26 cellular contexts compared by ENCODE assay signal in the genomic region with DNA sequence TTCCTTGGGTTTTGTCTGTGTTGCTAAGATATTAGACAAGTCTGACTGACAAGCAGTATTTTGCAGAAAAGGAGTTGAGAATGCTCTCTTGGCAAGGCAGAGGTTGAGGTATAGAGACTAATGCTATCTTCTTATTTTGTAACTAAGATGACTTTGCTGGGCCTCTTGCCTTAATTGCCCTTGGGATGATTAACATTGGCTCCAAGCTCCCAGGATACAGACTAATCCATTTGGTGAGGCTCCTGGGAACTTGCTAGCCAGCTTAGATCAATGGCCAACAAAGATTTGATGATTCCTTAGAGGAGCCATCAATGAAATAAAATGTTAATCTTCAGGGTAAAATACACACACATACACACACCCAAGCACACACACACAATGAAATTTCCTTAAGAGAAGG.
"Had no signal": no experiment of that assay in that cellular context is flagged by ENCODE, and none has a peak within 500 bp of the region (broad histone marks: within the 10 kb centered on the region; RNA-seq: fewer than 3 reads in every experiment).

No MANE protein-coding gene starts in this region.

- H3K79me2 ChIP-seq: parathyroid adenoma had no signal

- FAIRE-seq: small intestine, urothelium cell line had no signal

- H3K36me3 ChIP-seq: neural progenitor cell, ovary, right lobe of liver, sigmoid colon, stomach, thoracic aorta, thyroid gland, tibial nerve, upper lobe of left lung, vagina had no signal

- H2AFZ ChIP-seq: neural progenitor cell, parathyroid adenoma had no signal

- H3K9me3 ChIP-seq: ovary, psoas muscle, right lobe of liver, sigmoid colon, stomach, thoracic aorta, thyroid gland, tibial nerve, upper lobe of left lung, vagina had no signal

- H3K4me2 ChIP-seq: neural progenitor cell had no signal

- DNase-seq: natural killer cell; occipital lobe; ovary; posterior cingulate gyrus; psoas muscle; right cardiac atrium; right lobe of liver; sigmoid colon; small intestine; stimulated activated CD4-positive, alpha-beta T cell treated with anti-CD3 and anti-CD28 coated beads, Interleukin-15, amount 100 ng/mL, for 24 hours; stimulated activated CD4-positive, alpha-beta T cell treated with anti-CD3 and anti-CD28 coated beads, Interleukin-2, amount 100 ng/mL, for 24 hours; stimulated activated CD4-positive, alpha-beta T cell treated with anti-CD3 and anti-CD28 coated beads, Interleukin-2, amount 100 ng/mL, for 48 hours; stimulated activated CD4-positive, alpha-beta T cell treated with anti-CD3 and anti-CD28 coated beads, Interleukin-4, amount 100 ng/mL, for 24 hours; stimulated activated naive B cell treated with anti-CD40 and anti-IgM and Interleukin-4, amounts not matched to agents 10 μg/mL and 1 μg/mL and 100 μg/mL, for 72 hours; stimulated activated naive CD4-positive, alpha-beta T cell treated with Interleukin-2 at 50 U/mL for 16 hours; stomach; thyroid gland; trophoblast cell; upper lobe of left lung had no signal

- H3K27ac ChIP-seq: neural progenitor cell, ovary, parathyroid adenoma, psoas muscle, right lobe of liver, sigmoid colon, stomach, thoracic aorta, thyroid gland, tibial nerve, upper lobe of left lung, vagina had no signal

- ATAC-seq: natural killer cell; psoas muscle; right cardiac atrium; right lobe of liver; stimulated activated effector memory CD8-positive, alpha-beta T cell treated with anti-CD3 and anti-CD28 coated beads, Interleukin-12 subunit alpha, Interleukin-12 subunit beta, amount 100 ng/mL, for 72 hours; stimulated activated naive B cell treated with anti-CD40 and anti-IgM and Interleukin-4, amounts not matched to agents 10 μg/mL and 1 μg/mL and 100 μg/mL, for 72 hours had no signal

- H3K4me3 ChIP-seq: neural progenitor cell, ovary, psoas muscle, right lobe of liver, sigmoid colon, stomach, thoracic aorta, thyroid gland, tibial nerve, upper lobe of left lung, vagina had no signal

- H3K9ac ChIP-seq: neural progenitor cell, parathyroid adenoma had no signal

- H3K4me1 ChIP-seq: parathyroid adenoma, psoas muscle, right lobe of liver, sigmoid colon, stomach, tibial nerve, upper lobe of left lung, vagina had no signal

- H3K27me3 ChIP-seq: neural progenitor cell, ovary, right lobe of liver, sigmoid colon, stomach, thyroid gland, tibial nerve, upper lobe of left lung, vagina had no signal
